8 cellular contexts compared by ENCODE assay signal in the genomic region with DNA sequence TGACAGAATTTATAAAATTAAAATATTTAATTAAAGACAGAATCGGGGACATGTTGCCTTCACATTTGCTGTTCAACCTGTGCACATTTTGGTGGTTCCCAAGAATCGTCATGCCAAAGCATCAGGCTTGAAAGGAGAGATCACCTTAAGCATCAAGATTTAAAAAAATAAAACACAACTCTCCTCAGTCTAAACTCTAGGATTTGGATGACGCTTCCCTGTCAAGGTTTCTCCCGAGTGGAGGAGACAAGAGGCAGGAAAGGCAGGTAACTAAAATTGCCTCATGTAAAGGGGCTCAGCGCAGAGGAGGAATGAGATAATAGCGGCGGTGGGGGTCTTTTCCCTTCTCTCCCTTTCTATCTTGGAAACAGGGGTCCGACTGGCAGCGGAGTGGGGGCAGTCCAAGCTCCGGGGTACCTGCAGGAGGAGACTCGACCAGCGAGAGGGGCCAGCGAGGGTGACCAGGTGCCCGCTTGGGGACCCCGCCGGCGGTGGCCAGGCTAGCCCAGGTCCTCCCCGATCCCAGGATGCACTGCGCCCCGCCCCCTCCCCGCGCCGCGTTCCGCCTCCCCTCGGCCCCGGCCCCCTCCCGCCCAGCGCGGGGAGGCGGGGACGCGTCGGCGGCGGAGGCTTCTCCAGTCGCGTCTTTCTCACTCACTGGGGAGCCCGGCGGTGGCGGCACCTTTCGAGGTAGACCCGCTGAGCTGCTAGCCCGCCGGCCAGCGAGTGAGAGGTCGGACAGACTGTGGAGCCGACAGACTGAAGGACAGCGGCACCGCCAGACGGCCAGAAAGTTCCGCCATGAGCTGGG. TPM values are rescaled to one million over a fixed set of nuclear protein-coding genes. Genes with fewer than 3 reads are reported as not detected.
DNase-seq lines count a peak whose midpoint lies in the region; ATAC-seq and FAIRE-seq lines count a peak whose summit lies in the region.

A gene (plus strand): TSS at position 638 of the 811 bp plus-strand sequence. CDS start 164 bp downstream, at position 802.

- H3K27me3 Mint-ChIP-seq in natural killer cell treated with Interleukin-12 subunit alpha and Interleukin-12 subunit beta and Interleukin-15 and Interleukin-18, amount 100 ng/mL, for 72 hours: peaks cover 34 to 54% of the 10 kb centered on the region in 2 donors

- peaks cover 18 to 20% of the 10 kb centered on the region in 2 donors for H3K4me1 Mint-ChIP-seq in natural killer cell treated with Interleukin-12 subunit alpha and Interleukin-12 subunit beta and Interleukin-15 and Interleukin-18, amount 100 ng/mL, for 72 hours (ENCODE audit: low read depth in 2 of 2)

- peak in 11 of 14 donors; percentile 11 to 79 (median 61) for DNase-seq in C1 segment of cervical spinal cord (lab: John Stamatoyannopoulos, UW)
- DNase-seq in HT1080 (ENCODE audit: low read depth): peak; percentile 46
- peak; percentile 43 for DNase-seq in RCC 7860 (ENCODE audit: low spot score)
- peak; percentile 58 for DNase-seq in activated T-helper 9 cell treated with anti-CD3 and anti-CD28 coated beads, Interleukin-2, amount 50 U/mL, for 16 hours (ENCODE audit: low read depth)
- DNase-seq in fibroblast of the conjunctiva (ENCODE audit: low read depth): peak; percentile 20
- DNase-seq in natural killer cell treated with Interleukin-12 subunit alpha and Interleukin-12 subunit beta and Interleukin-15 and Interleukin-18, amount 100 ng/mL, for 72 hours (ENCODE audit: low spot score): peak; percentile 64
- DNase-seq in stimulated activated naive CD4-positive, alpha-beta T cell treated with Interleukin-2 at 50 U/mL for 16 hours (lab: John Stamatoyannopoulos, UW): peak; percentile 54

- peak; percentile 73 to 80 for ATAC-seq in natural killer cell treated with Interleukin-12 subunit alpha and Interleukin-12 subunit beta and Interleukin-15 and Interleukin-18, amount 100 ng/mL, for 72 hours
- no peak for ATAC-seq in GM21717 (IDR thresholded peaks at IDR 0.05; ENCODE audit: unreplicated experiment)

- peak within 1 kb of the TSS; percentile 83 for H3K4me3 Mint-ChIP-seq in natural killer cell treated with Interleukin-12 subunit alpha and Interleukin-12 subunit beta and Interleukin-15 and Interleukin-18, amount 100 ng/mL, for 72 hours

- H3K27ac Mint-ChIP-seq in natural killer cell treated with Interleukin-12 subunit alpha and Interleukin-12 subunit beta and Interleukin-15 and Interleukin-18, amount 100 ng/mL, for 72 hours: no peak within 1 kb of the TSS

- no peaks in the 10 kb centered on the region for H3K9me3 Mint-ChIP-seq in natural killer cell treated with Interleukin-12 subunit alpha and Interleukin-12 subunit beta and Interleukin-15 and Interleukin-18, amount 100 ng/mL, for 72 hours

- no peak for FAIRE-seq in RCC 7860 (lab: Jason Lieb, UNC)

- H3K36me3 Mint-ChIP-seq in natural killer cell treated with Interleukin-12 subunit alpha and Interleukin-12 subunit beta and Interleukin-15 and Interleukin-18, amount 100 ng/mL, for 72 hours: no peaks in the 10 kb centered on the region

RNA-seq across cellular contexts. Expression of the gene that starts here (rescaled TPM):
- total RNA-seq in HT1080 (2014; rRNA removed; shearing (Covaris generic)): 21.7 and 26.3 TPM in 2 replicates
- polyA plus RNA-seq in HT1080 (2015; cell fraction: cytosol; rRNA removed): 35.2 and 47.8 TPM in 2 replicates
- 79.5 and 80.8 TPM in 2 replicates for polyA plus RNA-seq in HT1080 (2015; cell fraction: nucleus; rRNA removed)
- total RNA-seq in natural killer cell treated with Interleukin-12 subunit alpha and Interleukin-12 subunit beta and Interleukin-15 and Interleukin-18, amount 100 ng/mL, for 72 hours: under 1 TPM; 0.24 to 0.31 TPM

Comparison
In these comparisons a context has a peak if more than half of its experiments do, and no peak if none do; other contexts are left out.
1. RNA of the gene that starts here (total RNA-seq): 21.7 to 26.3 TPM in HT1080; 0.24 to 0.31 TPM in natural killer cell treated with Interleukin-12 subunit alpha and Interleukin-12 subunit beta and Interleukin-15 and Interleukin-18, amount 100 ng/mL, for 72 hours; every median in the first group is over 10 times any median in the second.
2. Peak in DNase-seq and ATAC-seq in natural killer cell treated with Interleukin-12 subunit alpha and Interleukin-12 subunit beta and Interleukin-15 and Interleukin-18, amount 100 ng/mL, for 72 hours; RNA of the gene not detected or under 1 TPM.
3. Peak in every context shown above with its lines, with median percentiles within 50 percentile points of each other: DNase-seq.